Comparison of ENCODE assay signal across 10 cellular contexts in the genomic region with DNA sequence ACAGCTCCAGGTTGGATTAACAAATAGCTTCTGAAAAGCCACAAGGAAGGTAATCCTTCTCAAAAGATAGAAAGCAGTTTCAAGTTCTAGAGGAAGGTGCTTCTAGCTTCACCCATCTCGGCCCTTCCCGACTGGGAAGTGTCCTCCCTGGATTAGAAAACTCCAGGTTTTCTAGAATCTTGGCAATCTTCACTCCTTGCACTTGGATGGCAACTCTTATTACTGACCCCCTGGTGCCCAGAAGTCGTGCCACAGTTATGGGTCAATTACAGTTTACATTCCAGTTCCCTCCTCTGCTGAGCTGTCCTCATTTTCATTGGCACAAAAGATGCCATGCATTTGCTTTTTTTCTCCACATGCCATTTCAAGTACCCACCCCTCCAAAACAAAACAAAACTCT.
DNase-seq lines count a peak whose midpoint lies in the region; ATAC-seq and TF ChIP-seq lines count a peak whose summit lies in the region.
"Had no signal": no experiment of that assay in that cellular context is flagged by ENCODE, and none has a peak within 500 bp of the region (broad histone marks: within the 10 kb centered on the region; RNA-seq: fewer than 3 reads in every experiment).

No MANE protein-coding gene starts in this region.

- no peak overlapping the region for H2AFZ ChIP-seq in IMR-90 (replicated peaks; ENCODE audit: low read length, poor library complexity)

- H3K27me3 ChIP-seq in IMR-90 (ENCODE audit: control insufficient read depth, insufficient read depth, low read length) (no peaks in the 10 kb centered on the region), tibial nerve (no peaks in the 10 kb centered on the region)

- H3K4me1 ChIP-seq in IMR-90 (ENCODE audit: control insufficient read depth, insufficient read depth, low read length) (peaks cover 32% of the 10 kb centered on the region), tibial nerve (peaks cover 0 to 83% (median 41%) of the 10 kb centered on the region in 4 donors)

- H3K23ac ChIP-seq in IMR-90 (ENCODE audit: low read depth, low read length): peak overlapping the region; percentile 57

- H4K20me1 ChIP-seq in IMR-90 (ENCODE audit: insufficient read depth, low read length): no peaks in the 10 kb centered on the region

- peak overlapping the region; percentile 20 for H3K9ac ChIP-seq in IMR-90 (ENCODE audit: low read depth, low read length)

- peak overlapping the region; percentile 89; the same call in 1 of the 2 replicates for H2AK5ac ChIP-seq in IMR-90 (ENCODE audit: low read depth, low read length)

- peaks cover 22% of the 10 kb centered on the region for H3K36me3 Mint-ChIP-seq in mesothelial cell of epicardium

- H2BK15ac ChIP-seq in IMR-90 (ENCODE audit: low read depth, low read length): peak overlapping the region; percentile 57; the same call in 1 of the 3 replicates

- H3K4me2 ChIP-seq in IMR-90 (ENCODE audit: low read depth, low read length): peak overlapping the region; percentile 11; the same call in 1 of the 2 replicates

- peaks cover 2% of the 10 kb centered on the region; the same call in 1 of the 2 replicates for H3K36me3 ChIP-seq in IMR-90 (ENCODE audit: control insufficient read depth, insufficient read depth, low read length)
- H3K36me3 ChIP-seq in tibial nerve: peaks cover 0 to 13% (median 0%) of the 10 kb centered on the region in 3 donors

- DNase-seq in IMR-90: no peak
- peak; percentile 76 for DNase-seq in astrocyte of the hippocampus (ENCODE audit: low read depth, low spot score)
- DNase-seq in mesothelial cell of epicardium (ENCODE audit: low spot score in 2 of 2, unreplicated experiment in 2 of 2): no peak
- no peak for DNase-seq in tibial nerve (ENCODE audit: low spot score in 2 of 2)
- no peak for DNase-seq in nucleus accumbens (lab: John Stamatoyannopoulos, UW)
- no peak for DNase-seq in GM10266 (ENCODE audit: extremely low spot score)
- no peak for DNase-seq in SW 1271 (lab: John Stamatoyannopoulos, UW)
- DNase-seq: cerebellar nuclear complex, NCI-H446 treated with DMSO at 0.1 percent for 48 hours had no signal

- 0 out of 2 replicates have a peak overlapping the region, but pooled peaks have one; percentile 37 for H3K56ac ChIP-seq in IMR-90 (ENCODE audit: extremely low read depth, insufficient read depth, low read length)

- H4K5ac ChIP-seq in IMR-90 (ENCODE audit: low read depth, low read length): peak overlapping the region; percentile 13; the same call in 1 of the 2 replicates

- H4K8ac ChIP-seq in IMR-90 (ENCODE audit: low read depth in 2 of 2, low read length in 2 of 2): peak overlapping the region; percentile 63 to 84; a peak in 3 of 4 replicates

- peak overlapping the region; percentile 73 for H2BK120ac ChIP-seq in IMR-90 (ENCODE audit: low read depth, low read length)

- TF ChIP-seq POLR2A in IMR-90 (IDR thresholded peaks at IDR 0.05; ENCODE audit: low read depth, low read length) (no peak), tibial nerve (IDR thresholded peaks at IDR 0.05) (no peak)

- H3K4me3 ChIP-seq in IMR-90 (ENCODE audit: insufficient read depth, low read depth, low read length) (no peak overlapping the region), tibial nerve (peak overlapping the region in 1 of 4 donors; percentile 4)

- H3K27ac Mint-ChIP-seq in mesothelial cell of epicardium: peak overlapping the region; percentile 77

- peak overlapping the region; percentile 30 for H4K91ac ChIP-seq in IMR-90 (ENCODE audit: insufficient read depth, low read depth, low read length)

- CTCF ChIA-PET in IMR-90 (lab: Yijun Ruan, JAX): interaction anchor here (0.5 to 1.0 kb wide), 4 partner anchors 42 to 182 kb away, joined by 3 to 5 read pairs (median 4); no protein-coding TSS in a partner anchor

- no TSS peak for BruUV-seq in IMR-90 (replicated peaks; lab: Mats Ljungman, UMichigan)

- H3K9me3 ChIP-seq in IMR-90 (ENCODE audit: control insufficient read depth, insufficient read depth, low read length) (no peaks in the 10 kb centered on the region), tibial nerve (no peaks in the 10 kb centered on the region)

- H3K18ac ChIP-seq in IMR-90 (ENCODE audit: low read depth, low read length): peak overlapping the region; percentile 2; the same call in 1 of the 2 replicates

- H3K14ac ChIP-seq in IMR-90 (replicated peaks; ENCODE audit: low read depth, low read length): peak overlapping the region; percentile 82

- 30% methylated on average over 2 of the region's 3 CpGs; no CpG with 5 or more reads in 1 of the 2 experiments for WGBS in IMR-90 (ENCODE audit: extremely low coverage in 2 of 2, insufficient read length in 1 of 2), 2 experiments
- WGBS in tibial nerve, 2 donors: 12 to 16% methylated on average over 3 of the region's 3 CpGs

- H2AK9ac ChIP-seq in IMR-90 (replicated peaks; ENCODE audit: low read depth, low read length, poor library complexity): no peak overlapping the region

- no peaks in the 10 kb centered on the region for H3K27me3 Mint-ChIP-seq in mesothelial cell of epicardium (ENCODE audit: low read depth)

- intact Hi-C loops in IMR-90 (cut with micrococcal nuclease): no loop called here

- in situ Hi-C loops in IMR-90 (cut with MboI; ENCODE audit: low sequenced_read_pairs): no loop called here

- ATAC-seq in IMR-90 (ENCODE audit: low read depth): no peak

- no peak for TF ChIP-seq CTCF in IMR-90 (conservative IDR thresholded peaks at IDR 0.05; ENCODE audit: low read depth, low read length)
- TF ChIP-seq CTCF in mesothelial cell of epicardium (IDR thresholded peaks at IDR 0.05; ENCODE audit: unreplicated experiment): no peak
- TF ChIP-seq CTCF in tibial nerve (IDR thresholded peaks at IDR 0.05): no peak
- no peak for TF ChIP-seq CTCF in GM10266 (IDR thresholded peaks at IDR 0.05; ENCODE audit: control insufficient read depth, insufficient read depth, low read depth, missing control alignments)

- peaks cover 14 to 66% of the 10 kb centered on the region in 2 experiments for H3K79me1 ChIP-seq in IMR-90 (ENCODE audit: low read depth in 1 of 2, low read length in 2 of 2)

- H3K9me1 ChIP-seq in IMR-90 (ENCODE audit: insufficient read depth, low read length): peaks cover 25% of the 10 kb centered on the region

- H3K4ac ChIP-seq in IMR-90 (ENCODE audit: low read depth, low read length): peak overlapping the region; percentile 47

- dilution Hi-C loops in IMR-90 (cut with HindIII; ENCODE audit: low sequenced_read_pairs, unreplicated experiment): no loop called here

- TF ChIP-seq RAD21 in IMR-90 (IDR thresholded peaks at IDR 0.05; ENCODE audit: low read length): no peak

- POLR2A ChIA-PET in IMR-90 (lab: Charles Lee; ENCODE audit: unreplicated experiment): interaction anchor here (0.9 kb wide), 1 partner anchor 182 kb away, joined by 3 read pairs; no protein-coding TSS in a partner anchor

- peak overlapping the region; percentile 10 for H2BK5ac ChIP-seq in IMR-90 (ENCODE audit: low read depth, low read length, poor library complexity, severe bottlenecking)

- H3K27ac ChIP-seq in IMR-90 (ENCODE audit: insufficient read depth, low read length) (peak overlapping the region; percentile 73), tibial nerve (peak overlapping the region in 3 of 4 donors; percentile 70 to 84 (median 80))

- H3K4me3 Mint-ChIP-seq in mesothelial cell of epicardium: no peak overlapping the region
- H3K4me3 Mint-ChIP-seq: activated T-helper 1 cell treated with anti-CD3 and anti-CD28 coated beads, Interleukin-12 subunit alpha, Interleukin-12 subunit beta, Interleukin-2, Interleukin-4 antibody, amounts not matched to agents 30 ng/mL and 10 ng/mL and 1 ng/mL, durations not matched to agents 14 hours and 24 hours and 36 hours had no signal

- no peak for TF ChIP-seq EP300 in tibial nerve (IDR thresholded peaks at IDR 0.05)

- H3K4me1 Mint-ChIP-seq in mesothelial cell of epicardium: peaks cover 40% of the 10 kb centered on the region

- H3K9me3 Mint-ChIP-seq in mesothelial cell of epicardium: no peaks in the 10 kb centered on the region
- H3K9me3 Mint-ChIP-seq: activated T-helper 1 cell treated with anti-CD3 and anti-CD28 coated beads, Interleukin-12 subunit alpha, Interleukin-12 subunit beta, Interleukin-2, Interleukin-4 antibody, amounts not matched to agents 30 ng/mL and 10 ng/mL and 1 ng/mL, durations not matched to agents 14 hours and 24 hours and 36 hours had no signal

- peak overlapping the region; percentile 68 for H2BK20ac ChIP-seq in IMR-90 (ENCODE audit: low read depth, low read length)

TF ChIP-seq in IMR-90, 13 proteins besides CTCF, POLR2A, EP300 and RAD21 (continues in another document):
- TF ChIP-seq CEBPB (IDR thresholded peaks at IDR 0.05; ENCODE audit: low read depth, low read length) (no peak), RCOR1 (IDR thresholded peaks at IDR 0.05; ENCODE audit: insufficient replicate concordance, low read length) (no peak), RFX5 (IDR thresholded peaks at IDR 0.05; ENCODE audit: low read depth, low read length) (no peak), MXI1 (IDR thresholded peaks at IDR 0.05; ENCODE audit: borderline replicate concordance, low read depth, low read length) (no peak), MAZ (IDR thresholded peaks at IDR 0.05; ENCODE audit: borderline replicate concordance, low read depth, low read length) (no peak), MAFK (IDR thresholded peaks at IDR 0.05; ENCODE audit: low read depth, low read length) (no peak), CHD1 (IDR thresholded peaks at IDR 0.05; ENCODE audit: low read depth, low read length) (no peak), FOS (IDR thresholded peaks at IDR 0.05; ENCODE audit: low read depth, low read length) (no peak), SMC3 (IDR thresholded peaks at IDR 0.05; ENCODE audit: low read depth, low read length) (no peak), BHLHE40 (IDR thresholded peaks at IDR 0.05; ENCODE audit: low read depth, low read length) (no peak), NFE2L2 (IDR thresholded peaks at IDR 0.05; ENCODE audit: low read depth, low read length) (no peak)
- TF ChIP-seq, protein P1, sequence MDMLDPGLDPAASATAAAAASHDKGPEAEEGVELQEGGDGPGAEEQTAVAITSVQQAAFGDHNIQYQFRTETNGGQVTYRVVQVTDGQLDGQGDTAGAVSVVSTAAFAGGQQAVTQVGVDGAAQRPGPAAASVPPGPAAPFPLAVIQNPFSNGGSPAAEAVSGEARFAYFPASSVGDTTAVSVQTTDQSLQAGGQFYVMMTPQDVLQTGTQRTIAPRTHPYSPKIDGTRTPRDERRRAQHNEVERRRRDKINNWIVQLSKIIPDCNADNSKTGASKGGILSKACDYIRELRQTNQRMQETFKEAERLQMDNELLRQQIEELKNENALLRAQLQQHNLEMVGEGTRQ (IDR thresholded peaks at IDR 0.05; ENCODE audit: low read depth, low read length): no peak
